8 cellular contexts compared by ENCODE assay signal in the genomic region with DNA sequence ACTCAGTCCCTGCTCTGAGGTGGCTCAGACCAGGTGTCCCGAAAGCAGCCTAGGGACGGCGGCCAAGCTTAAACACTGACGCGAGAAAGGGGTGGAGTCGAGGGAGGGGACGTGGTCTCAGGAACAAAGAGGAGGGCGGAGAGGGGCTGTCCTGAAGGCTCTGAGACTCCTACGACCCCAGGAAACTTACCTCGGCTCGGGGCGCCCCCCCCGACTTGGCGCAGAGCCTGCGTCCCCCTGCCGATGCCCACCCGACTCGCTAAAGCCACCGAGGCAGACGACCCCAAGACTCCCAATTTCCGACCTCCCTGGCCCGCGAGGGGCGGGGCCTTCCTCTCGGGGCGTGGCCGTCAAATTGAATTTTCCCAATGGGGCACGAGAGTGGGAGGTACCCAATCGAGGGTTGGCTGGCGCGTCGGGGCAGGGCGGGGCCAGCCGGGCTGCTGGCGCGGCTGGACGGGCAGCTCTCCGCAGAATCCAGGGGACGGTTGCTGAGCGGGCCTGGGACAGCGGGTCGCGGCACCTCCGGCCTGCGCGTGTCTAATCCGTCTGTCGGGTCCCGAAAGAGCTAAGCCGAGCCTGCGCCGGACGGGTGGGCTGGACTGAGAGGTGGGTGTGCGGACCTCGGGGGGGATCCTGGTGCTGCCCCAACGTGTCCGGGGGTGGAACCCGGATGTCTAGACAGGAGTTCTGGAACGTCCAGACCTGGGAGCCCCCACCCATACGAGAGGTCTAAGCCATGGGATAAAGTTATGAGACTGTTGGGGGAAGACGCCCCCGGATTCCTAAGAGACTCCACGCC. TPM values are rescaled to one million over a fixed set of nuclear protein-coding genes. Genes with fewer than 3 reads are reported as not detected.
DNase-seq lines count a peak whose midpoint lies in the region; TF ChIP-seq lines count a peak whose summit lies in the region.

A gene (plus strand): TSS at position 471 of the 802 bp plus-strand sequence. CDS start 1,941 bp downstream, outside the sequence.

- DNase-seq in EL = peak; percentile 92
- DNase-seq in H4 (ENCODE audit: low spot score) = peak; percentile 73
- DNase-seq in SK-MEL-5 (ENCODE audit: low read depth, low spot score) = peak; percentile 92
- peak; percentile 91 for DNase-seq in activated naive CD4-positive, alpha-beta T cell treated with Interleukin-2 at 50 U/mL for 16 hours
- DNase-seq in foreskin melanocyte = peak; percentile 83

- H3K9ac ChIP-seq in Loucy (ENCODE audit: low read depth, low read length, poor library complexity, severe bottlenecking) = peak within 1 kb of the TSS; percentile 84

- peaks cover 40% of the 10 kb centered on the region for H3K79me2 ChIP-seq in Loucy (ENCODE audit: insufficient read depth, low read length)

- in situ Hi-C loops in SK-MEL-5 (cut with HindIII; ENCODE audit: low pct_unique_long_range_greater_than_20kb, low sequenced_read_pairs) = no loop called here

- TF ChIP-seq CTCF in Loucy (conservative IDR thresholded peaks at IDR 0.05; ENCODE audit: low read length) (no peak), neutrophil (IDR thresholded peaks at IDR 0.05) (no peak), subcutaneous adipose tissue (IDR thresholded peaks at IDR 0.05; ENCODE audit: low read depth) (no peak)

- H2AFZ ChIP-seq in Loucy (ENCODE audit: low read length) = peak within 1 kb of the TSS; percentile 90

- peaks cover 18% of the 10 kb centered on the region for H4K20me1 ChIP-seq in Loucy (ENCODE audit: insufficient read depth, low read length, poor library complexity, severe bottlenecking)

- no peaks in the 10 kb centered on the region for H3K9me2 ChIP-seq in Loucy (replicated peaks; ENCODE audit: low read depth, low read length)

- H3K27ac ChIP-seq in neutrophil = no peak within 1 kb of the TSS

- H3K4me3 ChIP-seq in Loucy (ENCODE audit: low read length, poor library complexity, severe bottlenecking) (peak within 1 kb of the TSS; percentile 98), neutrophil (ENCODE audit: low read depth in 1 of 2, low read length in 1 of 2) (peak within 1 kb of the TSS; percentile 63 to 65)

- no peaks in the 10 kb centered on the region for H3K27me3 ChIP-seq in Loucy (ENCODE audit: insufficient read depth, low read length, poor library complexity, severe bottlenecking)
- H3K27me3 ChIP-seq in neutrophil = peaks cover 4% of the 10 kb centered on the region

- peaks cover 32% of the 10 kb centered on the region for H3K4me1 ChIP-seq in Loucy (ENCODE audit: insufficient read depth, low read length, poor library complexity, severe bottlenecking)
- peaks cover 36 to 46% of the 10 kb centered on the region in 2 experiments for H3K4me1 ChIP-seq in neutrophil (ENCODE audit: control insufficient read depth in 1 of 2, insufficient read depth in 1 of 2, low read depth in 1 of 2, low read length in 1 of 2)

- no peaks in the 10 kb centered on the region for H3K9me3 ChIP-seq in Loucy (ENCODE audit: insufficient read depth, low read depth, low read length)
- H3K9me3 ChIP-seq in neutrophil = no peaks in the 10 kb centered on the region

- no peaks in the 10 kb centered on the region for H3F3A ChIP-seq in Loucy (ENCODE audit: low read depth)

- H3K4me2 ChIP-seq in Loucy (ENCODE audit: low read depth, low read length, poor library complexity, severe bottlenecking) = peak within 1 kb of the TSS; percentile 91

- no peaks in the 10 kb centered on the region for H3K36me3 ChIP-seq in Loucy (ENCODE audit: insufficient read depth, low read length)
- H3K36me3 ChIP-seq in neutrophil = no peaks in the 10 kb centered on the region

RNA-seq across cellular contexts. Expression of the gene that starts here (rescaled TPM):
- 13.9 and 20.9 TPM in 2 replicates for total RNA-seq in H4 (2014; rRNA removed; shearing (Covaris generic))
- total RNA-seq in SK-MEL-5 (2014; rRNA removed; shearing (Covaris generic)) = 10.1 and 11.4 TPM in 2 replicates
- polyA plus RNA-seq in SK-MEL-5 (2015; cell fraction: cytosol; rRNA removed) = 31.2 and 31.3 TPM in 2 replicates
- 91.6 and 101 TPM in 2 replicates for polyA plus RNA-seq in SK-MEL-5 (2015; cell fraction: nucleus; rRNA removed)
- 100 to 1,000 TPM in 1 of 4 donors, 10 to 100 TPM in 3; 16.6 to 107 (median 19.4) TPM for total RNA-seq in subcutaneous adipose tissue
